ENCODE assay signal across 23 cellular contexts in the genomic region with DNA sequence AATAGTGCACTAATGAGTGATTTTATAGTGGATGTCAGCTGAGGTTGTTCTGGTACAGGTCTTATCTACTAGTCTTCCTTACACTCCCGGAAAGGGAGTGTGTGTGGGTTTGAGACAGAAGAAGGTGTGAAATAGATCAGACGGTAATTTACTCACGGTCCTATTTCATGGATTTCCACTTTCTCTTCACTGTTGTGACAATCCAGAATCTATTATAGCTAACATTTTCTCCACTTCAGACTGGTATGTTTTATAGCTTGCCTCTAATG. TPM values are rescaled to one million over a fixed set of nuclear protein-coding genes. Genes with fewer than 3 reads are reported as not detected.
A peak's percentile ranks its signal among the peaks of the same experiment; 100 is the strongest.
DNase-seq lines count a peak whose midpoint lies in the region; ATAC-seq and TF ChIP-seq lines count a peak whose summit lies in the region.
"Had no signal": no experiment of that assay in that cellular context is flagged by ENCODE, and none has a peak within 500 bp of the region (broad histone marks: within the 10 kb centered on the region; RNA-seq: fewer than 3 reads in every experiment).

No MANE protein-coding gene starts in this region.

- H3F3A ChIP-seq in GM23248 (ENCODE audit: insufficient read depth) (peaks cover 93% of the 10 kb centered on the region), OCI-LY1 (ENCODE audit: insufficient read depth, low read length) (no peaks in the 10 kb centered on the region)

- H3K27me3 Mint-ChIP-seq in effector memory CD8-positive, alpha-beta T cell: peaks cover 6 to 14% of the 10 kb centered on the region in 2 donors
- H3K27me3 Mint-ChIP-seq in natural killer cell (ENCODE audit: low read depth in 2 of 2): no peaks in the 10 kb centered on the region

- no peaks in the 10 kb centered on the region; the same call in 1 of the 2 replicates for H4K20me1 ChIP-seq in GM23248 (ENCODE audit: insufficient read depth)
- no peaks in the 10 kb centered on the region for H4K20me1 ChIP-seq in OCI-LY1 (ENCODE audit: insufficient read depth, low read length)

- WGBS in GM23248 (ENCODE audit: low coverage in 1 of 2, low lambda C conversion rate in 2 of 2, missing lambda C conversion rate in 2 of 2), 2 experiments: 75 to 79% methylated on average over 3 of the region's 3 CpGs

- intact Hi-C loops in natural killer cell (cut with micrococcal nuclease): no loop called here

- H3K36me3 Mint-ChIP-seq in effector memory CD8-positive, alpha-beta T cell (ENCODE audit: insufficient read depth): no peaks in the 10 kb centered on the region
- H3K36me3 Mint-ChIP-seq in natural killer cell: no peaks in the 10 kb centered on the region

- H3K9me3 Mint-ChIP-seq in effector memory CD8-positive, alpha-beta T cell: no peaks in the 10 kb centered on the region
- H3K9me3 Mint-ChIP-seq in natural killer cell: no peaks in the 10 kb centered on the region
- H3K9me3 Mint-ChIP-seq: CD4-positive, alpha-beta T cell; GM23338 had no signal

- no peak overlapping the region for H2AFZ ChIP-seq in GM23248
- no peak overlapping the region for H2AFZ ChIP-seq in OCI-LY1 (ENCODE audit: low read length)
- H2AFZ ChIP-seq: GM23338 had no signal

- peaks cover 0 to 14% of the 10 kb centered on the region in 2 donors for H3K4me1 Mint-ChIP-seq in effector memory CD8-positive, alpha-beta T cell (ENCODE audit: low read depth in 2 of 2)
- peaks cover 9 to 18% of the 10 kb centered on the region in 2 donors for H3K4me1 Mint-ChIP-seq in natural killer cell

- H3K79me2 ChIP-seq in GM23248 (ENCODE audit: insufficient read depth) (peaks cover 10% of the 10 kb centered on the region; the same call in 1 of the 2 replicates), OCI-LY1 (ENCODE audit: insufficient read depth, low read length) (no peaks in the 10 kb centered on the region)

- in situ Hi-C loops in GM23248 (cut with MboI): no loop called here

- no peak overlapping the region for H3K9ac ChIP-seq in GM23248
- peak overlapping the region; percentile 57 for H3K9ac ChIP-seq in OCI-LY1 (ENCODE audit: low read length)
- H3K9ac ChIP-seq: KMS-11, SK-N-SH had no signal

- no peak overlapping the region for H3K4me3 Mint-ChIP-seq in effector memory CD8-positive, alpha-beta T cell
- no peak overlapping the region for H3K4me3 Mint-ChIP-seq in natural killer cell
- H3K4me3 Mint-ChIP-seq: CD4-positive, alpha-beta T cell; GM23338 had no signal

- H3K4me3 ChIP-seq in GM23248 (no peak overlapping the region), OCI-LY1 (ENCODE audit: low read depth, low read length, poor library complexity, severe bottlenecking) (no peak overlapping the region)
- H3K4me3 ChIP-seq: GM12878, GM23338 had no signal

- H3K27ac Mint-ChIP-seq in effector memory CD8-positive, alpha-beta T cell: no peak overlapping the region
- H3K27ac Mint-ChIP-seq in natural killer cell: peak overlapping the region; percentile 53 to 62
- H3K27ac Mint-ChIP-seq: CD4-positive, alpha-beta T cell; GM23338 had no signal

- H3K4me1 ChIP-seq in GM23248 (ENCODE audit: insufficient read depth) (no peaks in the 10 kb centered on the region), OCI-LY1 (ENCODE audit: insufficient read depth, low read length, severe bottlenecking) (peaks cover 59% of the 10 kb centered on the region)

- TF ChIP-seq CTCF in OCI-LY1 (IDR thresholded peaks at IDR 0.05; ENCODE audit: low read length) (no peak), natural killer cell (IDR thresholded peaks at IDR 0.05) (no peak)

- H3K27me3 ChIP-seq in GM23248 (replicated peaks; ENCODE audit: insufficient read depth): no peaks in the 10 kb centered on the region
- no peaks in the 10 kb centered on the region for H3K27me3 ChIP-seq in OCI-LY1 (ENCODE audit: insufficient read depth, low read length)

- H3K4me2 ChIP-seq in GM23248 (ENCODE audit: unreplicated experiment) (no peak overlapping the region), OCI-LY1 (ENCODE audit: low read length) (peak overlapping the region; percentile 38)
- H3K4me2 ChIP-seq: GM23338, KMS-11, SK-N-SH had no signal

- H3K27ac ChIP-seq in GM23248 (peak overlapping the region; percentile 28), OCI-LY1 (ENCODE audit: low read depth, low read length, poor library complexity, severe bottlenecking) (peak overlapping the region; percentile 93), substantia nigra (ENCODE audit: low read depth, low read length, poor library complexity, severe bottlenecking) (no peak overlapping the region)
- H3K27ac ChIP-seq: KMS-11 had no signal

- H3K9me3 ChIP-seq in GM23248 (ENCODE audit: low read depth) (no peaks in the 10 kb centered on the region), OCI-LY1 (ENCODE audit: low read length) (no peaks in the 10 kb centered on the region)
- H3K9me3 ChIP-seq: SK-N-SH had no signal

- DNase-seq in GM23248: no peak
- DNase-seq in effector memory CD8-positive, alpha-beta T cell: no peak
- no peak for DNase-seq in natural killer cell
- DNase-seq in DMS53 treated with DMSO at 0.1 percent for 48 hours (lab: John Stamatoyannopoulos, UW; ENCODE audit: unreplicated experiment): no peak
- no peak for DNase-seq in substantia nigra (lab: John Stamatoyannopoulos, UW)
- DNase-seq in NCI-H510A (lab: John Stamatoyannopoulos, UW): no peak
- DNase-seq in SW 1271 (lab: John Stamatoyannopoulos, UW): no peak
- DNase-seq: CD4-positive, alpha-beta T cell; DMS153; GF-D8; NCI-H1436 treated with DMSO at 0.1 percent for 48 hours; NCI-H2029; NCI-H2171; NK-92 treated with Interleukin-12 subunit alpha and Interleukin-12 subunit beta, amount 100 ng/mL, for 24 hours; SHP77 treated with DMSO at 0.1 percent for 48 hours; SK-N-SH had no signal

- ATAC-seq in effector memory CD8-positive, alpha-beta T cell (replicated peaks): peak; percentile 47
- ATAC-seq in natural killer cell: peak in 2 of 3 donors; percentile 35 to 53
- ATAC-seq: GM12878, GM23338, HCT116 had no signal

- H3K9me2 ChIP-seq in GM23248 (ENCODE audit: insufficient read depth) (no peaks in the 10 kb centered on the region), OCI-LY1 (ENCODE audit: low read depth, low read length) (no peaks in the 10 kb centered on the region)
- H3K9me2 ChIP-seq: SK-N-SH had no signal

- peaks cover 74% of the 10 kb centered on the region for H3K36me3 ChIP-seq in GM23248 (ENCODE audit: low read depth)
- no peaks in the 10 kb centered on the region for H3K36me3 ChIP-seq in OCI-LY1 (ENCODE audit: insufficient read depth, low read length)

RNA-seq across cellular contexts. Expression of gene C9, which starts 7.0 kb away (rescaled TPM):
- not detected in 2 replicates for total RNA-seq in GM23248 (2014; rRNA removed; shearing (Covaris generic))
- polyA plus RNA-seq in GM23248 (2016; fragmentation: Nextera tagmentation; extraction: Ambion mirVana): 0.06 TPM in 1 of 2 replicates, not detected in the other
- total RNA-seq in natural killer cell: under 1 TPM in 1 of 3 donors, not detected in 2; 0.52 TPM
- total RNA-seq: CD4-positive, alpha-beta T cell; GM23338; RPMI7951 had no signal
- polyA plus RNA-seq: BJ, GM12878, GM23338, SK-N-SH had no signal

RNA-seq across cellular contexts. Expression of gene DAB2, which starts 53.5 kb away (rescaled TPM):
- total RNA-seq in GM23248 (2014; rRNA removed; shearing (Covaris generic)): 211 and 266 TPM in 2 replicates
- polyA plus RNA-seq in GM23248 (2016; fragmentation: Nextera tagmentation; extraction: Ambion mirVana): 525 and 533 TPM in 2 replicates
- total RNA-seq in natural killer cell: 10 to 100 TPM; 33.0 to 53.8 (median 36.9) TPM

Comparison
In these comparisons a context has a peak if more than half of its experiments do, and no peak if none do; other contexts are left out.
1. H3K27ac Mint-ChIP-seq: peak in natural killer cell (2 of 2); none in effector memory CD8-positive, alpha-beta T cell (0 of 2).